Comparison of ENCODE assay signal across 33 cellular contexts in genomic region chr5:164484948-164485347, GRCh38.
"Had no signal": no experiment of that assay in that cellular context is flagged by ENCODE, and none has a peak within 500 bp of the region (broad histone marks: within the 10 kb centered on the region; RNA-seq: fewer than 3 reads in every experiment).

No MANE protein-coding gene starts in this region.

- H3K27ac ChIP-seq: body of pancreas, brain microvascular endothelial cell, breast epithelium, VCaP had no signal

- H3K4me3 ChIP-seq: body of pancreas, breast epithelium had no signal

- H3K9me3 ChIP-seq: body of pancreas, breast epithelium had no signal

- H3K4me1 ChIP-seq: body of pancreas, breast epithelium had no signal

- DNase-seq: activated B cell treated with CpG ODN at 0.5 μM for 24 hours; activated CD4-positive, alpha-beta memory T cell treated with anti-CD3 and anti-CD28 coated beads for 36 hours; activated CD4-positive, alpha-beta T cell treated with anti-CD3 and anti-CD28 coated beads for 4 hours; activated CD4-positive, alpha-beta T cell treated with anti-CD3 and anti-CD28 coated beads, Interleukin-2, amount 10 ng/mL, durations not matched to agents 24 days and 14 days; activated CD4-positive, alpha-beta T cell treated with anti-CD3 and anti-CD28 coated beads, Interleukin-2, amount 50 U/mL, for 1 hour; activated CD4-positive, alpha-beta T cell treated with anti-CD3 and anti-CD28 coated beads, Interleukin-2, amount 50 U/mL, for 4 hours; activated CD4-positive, CD25-positive, alpha-beta regulatory T cell treated with anti-CD3 and anti-CD28 coated beads, Interleukin-2, amount 50 U/mL, for 72 hours; activated CD8-positive, alpha-beta memory T cell treated with anti-CD3 and anti-CD28 coated beads, Interleukin-2, amount 50 U/mL, for 4 hours; activated CD8-positive, alpha-beta T cell treated with anti-CD3 and anti-CD28 coated beads for 36 hours; activated effector memory CD4-positive, alpha-beta T cell treated with anti-CD3 and anti-CD28 coated beads, Interleukin-2, amount 50 U/mL, for 16 hours; activated gamma-delta T cell treated with Interleukin-2 at 50 U/mL for 16 hours; activated naive CD4-positive, alpha-beta T cell; activated naive CD4-positive, alpha-beta T cell treated with anti-CD3 and anti-CD28 coated beads for 36 hours; activated naive CD4-positive, alpha-beta T cell treated with anti-CD3 and anti-CD28 coated beads, Interleukin-2, amount 50 U/mL, for 16 hours; activated naive CD8-positive, alpha-beta T cell treated with anti-CD3 and anti-CD28 coated beads for 36 hours; activated T-cell treated with anti-CD3 and anti-CD28 coated beads for 4 hours; activated T-cell treated with anti-CD3 and anti-CD28 coated beads, Interleukin-2, amount 50 U/mL, for 1 hour; activated T-cell treated with anti-CD3 and anti-CD28 coated beads, Interleukin-2, amount 50 U/mL, for 4 hours; activated T-cell treated with anti-CD3 and anti-CD28 coated beads, Interleukin-2, amount 50 U/mL, for 72 hours; amniotic stem cell; aorta; body of pancreas; brain microvascular endothelial cell; central memory CD4-positive, alpha-beta T cell; T-helper 2 cell; T-helper 9 cell had no signal

- ATAC-seq: activated CD8-positive, alpha-beta T cell treated with anti-CD3 and anti-CD28 coated beads for 36 hours; activated naive CD4-positive, alpha-beta T cell treated with anti-CD3 and anti-CD28 coated beads, Interleukin-2, amount 50 U/mL, for 72 hours; activated T-cell treated with anti-CD3 and anti-CD28 coated beads, Interleukin-2, amount 50 U/mL, for 4 hours; activated T-cell treated with anti-CD3 and anti-CD28 coated beads, Interleukin-2, amount 50 U/mL, for 72 hours; activated T-helper 17 cell treated with anti-CD3 and anti-CD28 coated beads, Interleukin-2, amount 50 U/mL, for 72 hours; body of pancreas had no signal

- H3K27me3 ChIP-seq: body of pancreas, brain microvascular endothelial cell, breast epithelium had no signal

- H3K36me3 ChIP-seq: brain microvascular endothelial cell, breast epithelium had no signal

- FAIRE-seq: astrocyte, colon, TTC549 had no signal
